2 cellular contexts compared by ENCODE assay signal in genomic region chr18:77203071-77203470, GRCh38.
TF ChIP-seq lines count a peak whose summit lies in the region.

No MANE protein-coding gene starts in this region.

TF ChIP-seq in GM23338, 12 proteins besides CTCF, POLR2A, EP300 and RAD21 (continued from another document):
- TF ChIP-seq, protein P1, sequence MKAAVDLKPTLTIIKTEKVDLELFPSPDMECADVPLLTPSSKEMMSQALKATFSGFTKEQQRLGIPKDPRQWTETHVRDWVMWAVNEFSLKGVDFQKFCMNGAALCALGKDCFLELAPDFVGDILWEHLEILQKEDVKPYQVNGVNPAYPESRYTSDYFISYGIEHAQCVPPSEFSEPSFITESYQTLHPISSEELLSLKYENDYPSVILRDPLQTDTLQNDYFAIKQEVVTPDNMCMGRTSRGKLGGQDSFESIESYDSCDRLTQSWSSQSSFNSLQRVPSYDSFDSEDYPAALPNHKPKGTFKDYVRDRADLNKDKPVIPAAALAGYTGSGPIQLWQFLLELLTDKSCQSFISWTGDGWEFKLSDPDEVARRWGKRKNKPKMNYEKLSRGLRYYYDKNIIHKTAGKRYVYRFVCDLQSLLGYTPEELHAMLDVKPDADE (IDR thresholded peaks at IDR 0.05), result no peak
- TF ChIP-seq ZNF462 (CRISPR knock-in tag; IDR thresholded peaks at IDR 0.05) (0 out of 2 replicates have a peak, but pooled peaks have one; percentile 8), EZH2 (IDR thresholded peaks at IDR 0.05; ENCODE audit: low read depth, unreplicated experiment) (no peak), STAT1 (IDR thresholded peaks at IDR 0.05; ENCODE audit: unreplicated experiment) (no peak), POLR2AphosphoS5 (IDR thresholded peaks at IDR 0.05; ENCODE audit: low read depth) (no peak), ZNF114 (CRISPR knock-in tag; IDR thresholded peaks at IDR 0.05) (no peak)
- TF ChIP-seq, protein P2, sequence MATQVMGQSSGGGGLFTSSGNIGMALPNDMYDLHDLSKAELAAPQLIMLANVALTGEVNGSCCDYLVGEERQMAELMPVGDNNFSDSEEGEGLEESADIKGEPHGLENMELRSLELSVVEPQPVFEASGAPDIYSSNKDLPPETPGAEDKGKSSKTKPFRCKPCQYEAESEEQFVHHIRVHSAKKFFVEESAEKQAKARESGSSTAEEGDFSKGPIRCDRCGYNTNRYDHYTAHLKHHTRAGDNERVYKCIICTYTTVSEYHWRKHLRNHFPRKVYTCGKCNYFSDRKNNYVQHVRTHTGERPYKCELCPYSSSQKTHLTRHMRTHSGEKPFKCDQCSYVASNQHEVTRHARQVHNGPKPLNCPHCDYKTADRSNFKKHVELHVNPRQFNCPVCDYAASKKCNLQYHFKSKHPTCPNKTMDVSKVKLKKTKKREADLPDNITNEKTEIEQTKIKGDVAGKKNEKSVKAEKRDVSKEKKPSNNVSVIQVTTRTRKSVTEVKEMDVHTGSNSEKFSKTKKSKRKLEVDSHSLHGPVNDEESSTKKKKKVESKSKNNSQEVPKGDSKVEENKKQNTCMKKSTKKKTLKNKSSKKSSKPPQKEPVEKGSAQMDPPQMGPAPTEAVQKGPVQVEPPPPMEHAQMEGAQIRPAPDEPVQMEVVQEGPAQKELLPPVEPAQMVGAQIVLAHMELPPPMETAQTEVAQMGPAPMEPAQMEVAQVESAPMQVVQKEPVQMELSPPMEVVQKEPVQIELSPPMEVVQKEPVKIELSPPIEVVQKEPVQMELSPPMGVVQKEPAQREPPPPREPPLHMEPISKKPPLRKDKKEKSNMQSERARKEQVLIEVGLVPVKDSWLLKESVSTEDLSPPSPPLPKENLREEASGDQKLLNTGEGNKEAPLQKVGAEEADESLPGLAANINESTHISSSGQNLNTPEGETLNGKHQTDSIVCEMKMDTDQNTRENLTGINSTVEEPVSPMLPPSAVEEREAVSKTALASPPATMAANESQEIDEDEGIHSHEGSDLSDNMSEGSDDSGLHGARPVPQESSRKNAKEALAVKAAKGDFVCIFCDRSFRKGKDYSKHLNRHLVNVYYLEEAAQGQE (IDR thresholded peaks at IDR 0.05; ENCODE audit: unreplicated experiment), result peak; percentile 70
TF ChIP-seq in GM23338: peak in this region for 2.

TF ChIP-seq in SK-N-SH, 30 proteins besides CTCF, POLR2A, EP300 and RAD21 (continued from another document):
- TF ChIP-seq, protein P2 (IDR thresholded peaks at IDR 0.05; ENCODE audit: low read depth, low read length), result peak; percentile 92
- TF ChIP-seq MEF2A (IDR thresholded peaks at IDR 0.05; ENCODE audit: borderline replicate concordance, low read depth) (no peak), MXI1 (IDR thresholded peaks at IDR 0.05; ENCODE audit: low read depth, low read length) (no peak), USF2 (IDR thresholded peaks at IDR 0.05; ENCODE audit: borderline replicate concordance, low read depth, low read length) (no peak)
